ENCODE assay signal across 18 cellular contexts in genomic region chr13:113048766-113049165, GRCh38. TPM values are rescaled to one million over a fixed set of nuclear protein-coding genes. Genes with fewer than 3 reads are reported as not detected.
"Had no signal": no experiment of that assay in that cellular context is flagged by ENCODE, and none has a peak within 500 bp of the region (broad histone marks: within the 10 kb centered on the region; RNA-seq: fewer than 3 reads in every experiment).

No MANE protein-coding gene starts in this region.

- ATAC-seq: activated CD8-positive, alpha-beta T cell treated with anti-CD3 and anti-CD28 coated beads, Interleukin-2, amount 10 ng/mL, durations not matched to agents 7 days and 5 days; activated T-helper 17 cell treated with anti-CD3 and anti-CD28 coated beads, Interleukin-2, amount 50 U/mL, for 72 hours; effector memory CD8-positive, alpha-beta T cell; esophagus mucosa; stimulated activated naive CD8-positive, alpha-beta T cell treated with anti-CD3 and anti-CD28 coated beads, Interleukin-15, Interleukin-2, amounts not matched to agents 100 U/mL and 50 U/mL, for 24 hours had no signal

- DNase-seq: activated CD4-positive, alpha-beta T cell treated with anti-CD3 and anti-CD28 coated beads for 1 hour; activated CD4-positive, alpha-beta T cell treated with anti-CD3 and anti-CD28 coated beads, Interleukin-2, amount 50 U/mL, for 1 hour; activated CD8-positive, alpha-beta T cell treated with anti-CD3 and anti-CD28 coated beads, Interleukin-2, amount 10 ng/mL, durations not matched to agents 7 days and 5 days; activated naive CD8-positive, alpha-beta T cell treated with anti-CD3 and anti-CD28 coated beads for 36 hours; dermis blood vessel endothelial cell; effector memory CD8-positive, alpha-beta T cell; gastrocnemius medialis; naive B cell; stimulated activated CD4-positive, alpha-beta T cell treated with anti-CD3 and anti-CD28 coated beads, Interleukin-4, amount 100 ng/mL, for 4 hours; stimulated activated naive CD8-positive, alpha-beta T cell treated with anti-CD3 and anti-CD28 coated beads, Interleukin-15, Interleukin-2, amounts not matched to agents 100 U/mL and 50 U/mL, for 24 hours; T-helper 1 cell; transverse colon; uterus had no signal

- H3K4me3 Mint-ChIP-seq: activated CD8-positive, alpha-beta T cell treated with anti-CD3 and anti-CD28 coated beads, Interleukin-2, amount 10 ng/mL, durations not matched to agents 7 days and 5 days; activated naive CD8-positive, alpha-beta T cell treated with anti-CD3 and anti-CD28 coated beads for 36 hours; activated T-helper 17 cell treated with anti-CD3 and anti-CD28 coated beads, Interleukin-2, amount 50 U/mL, for 72 hours; effector memory CD8-positive, alpha-beta T cell; naive B cell; neural crest cell had no signal

- H3K9me3 Mint-ChIP-seq: activated naive CD8-positive, alpha-beta T cell treated with anti-CD3 and anti-CD28 coated beads for 36 hours; activated T-helper 17 cell treated with anti-CD3 and anti-CD28 coated beads, Interleukin-2, amount 50 U/mL, for 72 hours; effector memory CD8-positive, alpha-beta T cell; naive B cell; neural crest cell had no signal

- H3K27me3 Mint-ChIP-seq: activated naive CD8-positive, alpha-beta T cell treated with anti-CD3 and anti-CD28 coated beads for 36 hours; activated T-helper 17 cell treated with anti-CD3 and anti-CD28 coated beads, Interleukin-2, amount 50 U/mL, for 72 hours; effector memory CD8-positive, alpha-beta T cell; naive B cell had no signal

- H3K27ac ChIP-seq: gastrocnemius medialis, transverse colon, uterus had no signal

- H3K27ac Mint-ChIP-seq: activated CD8-positive, alpha-beta T cell treated with anti-CD3 and anti-CD28 coated beads, Interleukin-2, amount 10 ng/mL, durations not matched to agents 7 days and 5 days; activated naive CD8-positive, alpha-beta T cell treated with anti-CD3 and anti-CD28 coated beads for 36 hours; activated T-helper 17 cell treated with anti-CD3 and anti-CD28 coated beads, Interleukin-2, amount 50 U/mL, for 72 hours; effector memory CD8-positive, alpha-beta T cell had no signal

- FAIRE-seq: endothelial cell of umbilical vein, TTC549 had no signal

- H3K4me1 Mint-ChIP-seq: activated naive CD8-positive, alpha-beta T cell treated with anti-CD3 and anti-CD28 coated beads for 36 hours had no signal

RNA-seq across cellular contexts. Expression of gene F7, which starts 56.8 kb away (rescaled TPM):
- total RNA-seq: activated CD8-positive, alpha-beta T cell treated with anti-CD3 and anti-CD28 coated beads, Interleukin-2, amount 10 ng/mL, durations not matched to agents 7 days and 5 days; dermis blood vessel endothelial cell; endothelial cell of umbilical vein; esophagus mucosa; transverse colon had no signal
